ENCODE assay signal across 8 cellular contexts in genomic region chr2:234288974-234289455, GRCh38.
DNase-seq lines count a peak whose midpoint lies in the region; ATAC-seq and TF ChIP-seq lines count a peak whose summit lies in the region.

No MANE protein-coding gene starts in this region.

- no peak overlapping the region for H3K27ac ChIP-seq in SJCRH30
- no peak overlapping the region for H3K27ac ChIP-seq in smooth muscle cell (ENCODE audit: low read depth)

- H3K9me3 ChIP-seq in SJCRH30 (replicated peaks), result no peaks in the 10 kb centered on the region
- no peaks in the 10 kb centered on the region for H3K9me3 ChIP-seq in smooth muscle cell (replicated peaks; ENCODE audit: low read depth)

- TF ChIP-seq EP300 in Ishikawa (IDR thresholded peaks at IDR 0.05; ENCODE audit: borderline replicate concordance), result no peak

- peak overlapping the region; percentile 96 for H3K27ac Mint-ChIP-seq in activated naive CD8-positive, alpha-beta T cell

- H3K4me2 ChIP-seq in smooth muscle cell, result no peak overlapping the region

- peak; percentile 39 for ATAC-seq in left ventricle myocardium superior

- peak; percentile 78 for TF ChIP-seq CTCF in smooth muscle cell (IDR thresholded peaks at IDR 0.05; ENCODE audit: borderline replicate concordance, insufficient read depth, poor library complexity, severe bottlenecking)

- no peak overlapping the region for H2AFZ ChIP-seq in smooth muscle cell (ENCODE audit: low read depth)

- no peak overlapping the region for H3K9ac ChIP-seq in smooth muscle cell (ENCODE audit: low read depth)

- peaks cover 5% of the 10 kb centered on the region for H3F3A ChIP-seq in smooth muscle cell (ENCODE audit: low read depth)

- 28% methylated on average over 13 of the region's 13 CpGs for WGBS in smooth muscle cell (ENCODE audit: low lambda C conversion rate)

- H3K79me2 ChIP-seq in smooth muscle cell (ENCODE audit: low read depth), result no peaks in the 10 kb centered on the region

- intact Hi-C loops in left ventricle myocardium superior (cut with micrococcal nuclease), result loop anchor here (5.0 kb wide), 1 partner anchor 213 kb away; no protein-coding TSS in a partner anchor

- no peak overlapping the region for H3K4me3 ChIP-seq in SJCRH30
- no peak overlapping the region for H3K4me3 ChIP-seq in smooth muscle cell

- H4K20me1 ChIP-seq in smooth muscle cell (ENCODE audit: low read depth), result no peaks in the 10 kb centered on the region

- no peaks in the 10 kb centered on the region for H3K36me3 ChIP-seq in SJCRH30
- H3K36me3 ChIP-seq in smooth muscle cell (ENCODE audit: low read depth), result no peaks in the 10 kb centered on the region

- peaks cover 25% of the 10 kb centered on the region for H3K4me1 ChIP-seq in SJCRH30
- H3K4me1 ChIP-seq in smooth muscle cell (ENCODE audit: low read depth), result peaks cover 9% of the 10 kb centered on the region

- H3K9me3 Mint-ChIP-seq in activated naive CD8-positive, alpha-beta T cell (ENCODE audit: low read depth), result no peaks in the 10 kb centered on the region

- H3K36me3 Mint-ChIP-seq in activated naive CD8-positive, alpha-beta T cell, result no peaks in the 10 kb centered on the region

- H3K27me3 ChIP-seq in SJCRH30 (no peaks in the 10 kb centered on the region), smooth muscle cell (ENCODE audit: low read depth) (no peaks in the 10 kb centered on the region)

- peak; percentile 90 for TF ChIP-seq RAD21 in Ishikawa (IDR thresholded peaks at IDR 0.05; ENCODE audit: low read depth)

- no peaks in the 10 kb centered on the region for H3K27me3 Mint-ChIP-seq in activated naive CD8-positive, alpha-beta T cell

- H3K4me3 Mint-ChIP-seq in activated naive CD8-positive, alpha-beta T cell, result no peak overlapping the region

- DNase-seq in COLO829 (ENCODE audit: low spot score) (peak; percentile 48), SJCRH30 (peak; percentile 59 to 83), left ventricle myocardium superior (peak; percentile 65), smooth muscle cell (lab: John Stamatoyannopoulos, UW; ENCODE audit: unreplicated experiment) (peak; percentile 24), cerebellar nuclear complex (lab: John Stamatoyannopoulos, UW) (no peak), SIG-M5 treated with dmso at 0.1 percent for 504 hours (lab: John Stamatoyannopoulos, UW; ENCODE audit: unreplicated experiment) (no peak)

- peaks cover 65% of the 10 kb centered on the region for H3K4me1 Mint-ChIP-seq in activated naive CD8-positive, alpha-beta T cell (ENCODE audit: low read depth)

TF ChIP-seq in Ishikawa, 13 proteins besides CTCF, POLR2A, EP300 and RAD21:
- TF ChIP-seq TCF12 (IDR thresholded peaks at IDR 0.05; ENCODE audit: low read depth), result no peak
- no peak for TF ChIP-seq YY1 (IDR thresholded peaks at IDR 0.05; ENCODE audit: low read depth)
- TF ChIP-seq TEAD4 (IDR thresholded peaks at IDR 0.05), result no peak
- no peak for TF ChIP-seq CREB1 (IDR thresholded peaks at IDR 0.05; ENCODE audit: low read depth)
- no peak for TF ChIP-seq CEBPB (IDR thresholded peaks at IDR 0.05)
- no peak for TF ChIP-seq EGR1 (IDR thresholded peaks at IDR 0.05)
- no peak for TF ChIP-seq REST (IDR thresholded peaks at IDR 0.05; ENCODE audit: low read depth)
- TF ChIP-seq NFIC (IDR thresholded peaks at IDR 0.05), result no peak
- TF ChIP-seq ZBTB7A (IDR thresholded peaks at IDR 0.05; ENCODE audit: low read depth), result no peak
- no peak for TF ChIP-seq FOXM1 (IDR thresholded peaks at IDR 0.05; ENCODE audit: borderline replicate concordance, low read depth)
- TF ChIP-seq USF1 (IDR thresholded peaks at IDR 0.05), result no peak
- no peak for TF ChIP-seq MAX (IDR thresholded peaks at IDR 0.05)
- TF ChIP-seq TAF1 (IDR thresholded peaks at IDR 0.05; ENCODE audit: low read depth), result no peak

Comparison
In these comparisons a context has a peak if more than half of its experiments do, and no peak if none do; other contexts are left out.
1. DNase-seq: peak in COLO829 (single experiment), SJCRH30 (2 of 2), left ventricle myocardium superior (single experiment) and smooth muscle cell (single experiment); none in cerebellar nuclear complex (0 of 2) and SIG-M5 treated with dmso at 0.1 percent for 504 hours (single experiment).